ENCODE assay signal across 2 cellular contexts in genomic region chr18:6521804-6522418, GRCh38.
TF ChIP-seq lines count a peak whose summit lies in the region.

No MANE protein-coding gene starts in this region.

TF ChIP-seq in HCT116, 20 proteins besides CTCF, POLR2A, EP300 and RAD21:
- TF ChIP-seq TCF7L2 (IDR thresholded peaks at IDR 0.05; ENCODE audit: borderline replicate concordance, extremely low read depth, insufficient read depth, insufficient read length): no peak
- TF ChIP-seq EZH2 (IDR thresholded peaks at IDR 0.05): no peak
- no peak for TF ChIP-seq SRF (IDR thresholded peaks at IDR 0.05; ENCODE audit: low read depth)
- no peak for TF ChIP-seq CBX3 (IDR thresholded peaks at IDR 0.05; ENCODE audit: low read depth)
- no peak for TF ChIP-seq JUND (IDR thresholded peaks at IDR 0.05)
- no peak for TF ChIP-seq ELF1 (IDR thresholded peaks at IDR 0.05; ENCODE audit: borderline replicate concordance, low read depth)
- TF ChIP-seq CEBPB (IDR thresholded peaks at IDR 0.05; ENCODE audit: low read depth): no peak
- TF ChIP-seq MAX (IDR thresholded peaks at IDR 0.05): no peak
- TF ChIP-seq EZH2phosphoT487 (IDR thresholded peaks at IDR 0.05; ENCODE audit: borderline replicate concordance): no peak
- no peak for TF ChIP-seq SIN3A (IDR thresholded peaks at IDR 0.05; ENCODE audit: low read depth)
- TF ChIP-seq EGR1 (IDR thresholded peaks at IDR 0.05; ENCODE audit: low read depth): no peak
- no peak for TF ChIP-seq YY1 (IDR thresholded peaks at IDR 0.05; ENCODE audit: extremely low read depth, insufficient replicate concordance, low read depth, low read length)
- TF ChIP-seq, protein P1, sequence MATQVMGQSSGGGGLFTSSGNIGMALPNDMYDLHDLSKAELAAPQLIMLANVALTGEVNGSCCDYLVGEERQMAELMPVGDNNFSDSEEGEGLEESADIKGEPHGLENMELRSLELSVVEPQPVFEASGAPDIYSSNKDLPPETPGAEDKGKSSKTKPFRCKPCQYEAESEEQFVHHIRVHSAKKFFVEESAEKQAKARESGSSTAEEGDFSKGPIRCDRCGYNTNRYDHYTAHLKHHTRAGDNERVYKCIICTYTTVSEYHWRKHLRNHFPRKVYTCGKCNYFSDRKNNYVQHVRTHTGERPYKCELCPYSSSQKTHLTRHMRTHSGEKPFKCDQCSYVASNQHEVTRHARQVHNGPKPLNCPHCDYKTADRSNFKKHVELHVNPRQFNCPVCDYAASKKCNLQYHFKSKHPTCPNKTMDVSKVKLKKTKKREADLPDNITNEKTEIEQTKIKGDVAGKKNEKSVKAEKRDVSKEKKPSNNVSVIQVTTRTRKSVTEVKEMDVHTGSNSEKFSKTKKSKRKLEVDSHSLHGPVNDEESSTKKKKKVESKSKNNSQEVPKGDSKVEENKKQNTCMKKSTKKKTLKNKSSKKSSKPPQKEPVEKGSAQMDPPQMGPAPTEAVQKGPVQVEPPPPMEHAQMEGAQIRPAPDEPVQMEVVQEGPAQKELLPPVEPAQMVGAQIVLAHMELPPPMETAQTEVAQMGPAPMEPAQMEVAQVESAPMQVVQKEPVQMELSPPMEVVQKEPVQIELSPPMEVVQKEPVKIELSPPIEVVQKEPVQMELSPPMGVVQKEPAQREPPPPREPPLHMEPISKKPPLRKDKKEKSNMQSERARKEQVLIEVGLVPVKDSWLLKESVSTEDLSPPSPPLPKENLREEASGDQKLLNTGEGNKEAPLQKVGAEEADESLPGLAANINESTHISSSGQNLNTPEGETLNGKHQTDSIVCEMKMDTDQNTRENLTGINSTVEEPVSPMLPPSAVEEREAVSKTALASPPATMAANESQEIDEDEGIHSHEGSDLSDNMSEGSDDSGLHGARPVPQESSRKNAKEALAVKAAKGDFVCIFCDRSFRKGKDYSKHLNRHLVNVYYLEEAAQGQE (IDR thresholded peaks at IDR 0.05; ENCODE audit: low read depth): no peak
- no peak for TF ChIP-seq FOSL1 (IDR thresholded peaks at IDR 0.05; ENCODE audit: low read depth)

TF ChIP-seq in H1, 55 proteins besides CTCF, POLR2A, EP300 and RAD21:
- TF ChIP-seq YY1 (IDR thresholded peaks at IDR 0.05; ENCODE audit: low read depth, low read length) (0 out of 2 replicates have a peak, but pooled peaks have one; percentile 28), SAP30 (IDR thresholded peaks at IDR 0.05; ENCODE audit: insufficient read depth, insufficient replicate concordance, low read length) (no peak)
